Comparison of ENCODE assay signal across 14 cellular contexts in genomic region chr10:15228426-15228825, GRCh38. TPM values are rescaled to one million over a fixed set of nuclear protein-coding genes. Genes with fewer than 3 reads are reported as not detected.
A peak's percentile ranks its signal among the peaks of the same experiment; 100 is the strongest.
DNase-seq lines count a peak whose midpoint lies in the region; TF ChIP-seq lines count a peak whose summit lies in the region.
"Had no signal": no experiment of that assay in that cellular context is flagged by ENCODE, and none has a peak within 500 bp of the region (broad histone marks: within the 10 kb centered on the region; RNA-seq: fewer than 3 reads in every experiment).

No MANE protein-coding gene starts in this region.

- peaks cover 20% of the 10 kb centered on the region for H3K36me3 Mint-ChIP-seq in progenitor cell of endocrine pancreas (ENCODE audit: insufficient read depth)

- peak overlapping the region; percentile 83 for H3K27ac Mint-ChIP-seq in progenitor cell of endocrine pancreas
- H3K27ac Mint-ChIP-seq: B cell; CD4-positive, alpha-beta T cell; CD8-positive, alpha-beta T cell had no signal

- peak; percentile 13 for DNase-seq in activated CD8-positive, alpha-beta memory T cell treated with anti-CD3 and anti-CD28 coated beads, Interleukin-2, amount 50 U/mL, for 48 hours
- no peak for DNase-seq in activated CD8-positive, alpha-beta memory T cell treated with anti-CD3 and anti-CD28 coated beads for 24 hours
- peak; percentile 29 for DNase-seq in islet precursor cell
- no peak for DNase-seq in progenitor cell of endocrine pancreas (ENCODE audit: low spot score, unreplicated experiment)
- DNase-seq in globus pallidus (ENCODE audit: low spot score), result no peak
- DNase-seq in SK-N-DZ (ENCODE audit: low spot score), result no peak
- DNase-seq: AML-193; Caco-2; Calu3; CD4-positive, alpha-beta T cell; CD8-positive, alpha-beta T cell; DMS79 treated with DMSO at 0.1 percent for 48 hours; GF-D8 had no signal

- peaks cover 3% of the 10 kb centered on the region for H3K9me3 Mint-ChIP-seq in progenitor cell of endocrine pancreas (ENCODE audit: low read depth)

- no peak overlapping the region for H3K4me3 Mint-ChIP-seq in progenitor cell of endocrine pancreas (ENCODE audit: low read depth)
- H3K4me3 Mint-ChIP-seq: B cell; CD4-positive, alpha-beta T cell; CD8-positive, alpha-beta T cell had no signal

- peaks cover 8% of the 10 kb centered on the region for H3K4me1 Mint-ChIP-seq in progenitor cell of endocrine pancreas (ENCODE audit: low read depth)
- H3K4me1 Mint-ChIP-seq: B cell had no signal

- no peak for TF ChIP-seq CTCF in progenitor cell of endocrine pancreas (IDR thresholded peaks at IDR 0.05; ENCODE audit: unreplicated experiment)

- no peaks in the 10 kb centered on the region for H3K27me3 Mint-ChIP-seq in progenitor cell of endocrine pancreas
- H3K27me3 Mint-ChIP-seq: CD4-positive, alpha-beta T cell had no signal

RNA-seq across cellular contexts. Expression of gene NMT2, which starts 59.9 kb away (rescaled TPM):
- total RNA-seq in progenitor cell of endocrine pancreas, result 36.6 and 39.6 TPM in 2 replicates
- polyA plus RNA-seq in SK-N-DZ (2014; cell fraction: cytosol; rRNA removed), result 10.8 and 13.0 TPM in 2 replicates
- polyA plus RNA-seq in SK-N-DZ (2014; cell fraction: nucleus; rRNA removed), result 11.3 and 15.0 TPM in 2 replicates

Comparison
In these comparisons a context has a peak if more than half of its experiments do, and no peak if none do; other contexts are left out.
1. DNase-seq: peak in activated CD8-positive, alpha-beta memory T cell treated with anti-CD3 and anti-CD28 coated beads, Interleukin-2, amount 50 U/mL, for 48 hours (single experiment) and islet precursor cell (single experiment); none in activated CD8-positive, alpha-beta memory T cell treated with anti-CD3 and anti-CD28 coated beads for 24 hours (single experiment), progenitor cell of endocrine pancreas (single experiment), globus pallidus (single experiment) and SK-N-DZ (single experiment).